In the genomic region with DNA sequence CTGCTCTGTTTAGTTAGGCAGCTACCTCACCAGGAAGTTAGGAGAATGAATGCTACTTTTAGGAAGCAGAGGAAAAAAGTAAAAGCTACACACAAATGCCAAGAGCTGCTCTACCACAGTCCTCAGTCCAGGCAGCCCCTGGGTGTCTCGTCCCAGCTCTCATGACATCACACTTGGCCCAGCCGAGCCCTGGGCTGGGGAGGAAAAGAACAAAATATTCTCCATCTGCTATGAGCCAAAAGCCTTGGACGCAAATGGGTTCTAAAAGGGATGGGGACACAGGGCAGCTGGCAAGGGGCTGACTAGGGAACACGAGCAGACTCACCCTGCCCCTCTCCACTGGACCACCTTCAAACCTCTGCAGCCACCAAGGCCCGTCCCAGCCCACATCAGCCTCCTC, we compare ENCODE assay signal across 11 cellular contexts. TPM values are rescaled to one million over a fixed set of nuclear protein-coding genes. Genes with fewer than 3 reads are reported as not detected.
DNase-seq lines count a peak whose midpoint lies in the region; ATAC-seq and TF ChIP-seq lines count a peak whose summit lies in the region.
"Had no signal": no experiment of that assay in that cellular context is flagged by ENCODE, and none has a peak within 500 bp of the region (broad histone marks: within the 10 kb centered on the region; RNA-seq: fewer than 3 reads in every experiment).

No MANE protein-coding gene starts in this region.

- H3K4me3 ChIP-seq in DOHH2 (ENCODE audit: low read length) (no peak overlapping the region), left lung (no peak overlapping the region), stomach (no peak overlapping the region), SK-N-SH (ENCODE audit: low read depth in 2 of 2, low read length in 1 of 2) (no peak overlapping the region)

- no peaks in the 10 kb centered on the region for H3K9me3 ChIP-seq in DOHH2 (ENCODE audit: control insufficient read depth, insufficient read depth, low read length)
- H3K9me3 ChIP-seq in left lung = no peaks in the 10 kb centered on the region
- H3K9me3 ChIP-seq in stomach = no peaks in the 10 kb centered on the region
- no peaks in the 10 kb centered on the region for H3K9me3 ChIP-seq in SK-N-SH

- ATAC-seq in left lung = peak; percentile 8
- ATAC-seq in GM21723 (IDR thresholded peaks at IDR 0.05; ENCODE audit: unreplicated experiment) = no peak
- ATAC-seq: naive thymus-derived CD8-positive, alpha-beta T cell; stimulated activated naive CD8-positive, alpha-beta T cell treated with anti-CD3 and anti-CD28 coated beads, Interleukin-15, amount 100 ng/mL, for 72 hours had no signal

- 60 to 81% (median 71%) methylated on average over 5 of the region's 5 CpGs for WGBS in stomach, 5 donors
- 63% methylated on average over 2 of the region's 5 CpGs for WGBS in SK-N-SH (ENCODE audit: low lambda C conversion rate)

- H3K27ac ChIP-seq in DOHH2 (ENCODE audit: low read depth, low read length) (no peak overlapping the region), cingulate gyrus (ENCODE audit: low read depth, low read length) (peak overlapping the region; percentile 86), left lung (peak overlapping the region in 1 of 2 donors; percentile 19), stomach (peak overlapping the region; percentile 18 to 79 (median 58)), SK-N-SH (ENCODE audit: low read depth in 2 of 2, low read length in 1 of 2) (no peak overlapping the region)
- H3K27ac ChIP-seq: VCaP had no signal

- TF ChIP-seq EP300 in stomach (IDR thresholded peaks at IDR 0.05) (no peak), SK-N-SH (IDR thresholded peaks at IDR 0.05; ENCODE audit: borderline replicate concordance in 1 of 2, low read depth in 1 of 2, low read length in 1 of 2) (no peak)

- no peaks in the 10 kb centered on the region for H4K20me1 ChIP-seq in DOHH2 (ENCODE audit: control insufficient read depth, insufficient read depth, low read depth, low read length)
- no peaks in the 10 kb centered on the region for H4K20me1 ChIP-seq in SK-N-SH (ENCODE audit: insufficient read depth)

- H3K4me1 ChIP-seq in DOHH2 (ENCODE audit: control insufficient read depth, low read length) (peaks cover 23% of the 10 kb centered on the region), left lung (peaks cover 17 to 22% of the 10 kb centered on the region in 2 donors), stomach (peaks cover 20 to 67% (median 54%) of the 10 kb centered on the region in 4 donors), SK-N-SH (ENCODE audit: control insufficient read depth in 1 of 2, insufficient read depth in 2 of 2, low read depth in 1 of 2, low read length in 1 of 2) (peaks cover 0 to 8% of the 10 kb centered on the region in 2 experiments; a peak in 1 of 4 replicates)

- H3K27me3 ChIP-seq in DOHH2 (ENCODE audit: control insufficient read depth, low read length) = no peaks in the 10 kb centered on the region
- H3K27me3 ChIP-seq in left lung = no peaks in the 10 kb centered on the region
- H3K27me3 ChIP-seq in stomach = no peaks in the 10 kb centered on the region
- H3K27me3 ChIP-seq in SK-N-SH (ENCODE audit: insufficient read depth) = no peaks in the 10 kb centered on the region

- TF ChIP-seq CTCF in DOHH2 (IDR thresholded peaks at IDR 0.05; ENCODE audit: low read depth, low read length, poor library complexity, severe bottlenecking) = no peak
- TF ChIP-seq CTCF in left lung (IDR thresholded peaks at IDR 0.05) = no peak
- TF ChIP-seq CTCF in stomach (IDR thresholded peaks at IDR 0.05) = no peak
- no peak for TF ChIP-seq CTCF in SK-N-SH (IDR thresholded peaks at IDR 0.05)

- H2AFZ ChIP-seq in SK-N-SH (ENCODE audit: low read depth) = no peak overlapping the region

- CTCF ChIA-PET in SK-N-SH (lab: Yijun Ruan, JAX) = no interaction called here

- no peaks in the 10 kb centered on the region for H3K79me2 ChIP-seq in DOHH2 (ENCODE audit: control insufficient read depth, low read length)
- H3K79me2 ChIP-seq in SK-N-SH (ENCODE audit: insufficient read depth) = peaks cover 36% of the 10 kb centered on the region; the same call in 1 of the 2 replicates

- intact Hi-C loops in left lung (cut with DNase I) (no loop called here), stomach (cut with DNase I; ENCODE audit: low total_unique reads) (no loop called here)

- H3F3A ChIP-seq in DOHH2 (ENCODE audit: control insufficient read depth, insufficient read depth) (no peaks in the 10 kb centered on the region), SK-N-SH (replicated peaks; ENCODE audit: insufficient read depth) (no peaks in the 10 kb centered on the region)

- H3K36me3 ChIP-seq in DOHH2 (ENCODE audit: control insufficient read depth, low read length) (no peaks in the 10 kb centered on the region), left lung (peaks cover 0 to 61% of the 10 kb centered on the region in 2 donors), stomach (peaks cover 31 to 49% (median 48%) of the 10 kb centered on the region in 4 donors), SK-N-SH (replicated peaks in 1 of 2; ENCODE audit: control insufficient read depth in 1 of 2, insufficient read depth in 2 of 2, low read length in 1 of 2) (peaks cover 0 to 6% of the 10 kb centered on the region in 2 experiments)

- H3K9me2 ChIP-seq in DOHH2 (replicated peaks; ENCODE audit: control insufficient read depth, low read length) (no peaks in the 10 kb centered on the region), SK-N-SH (no peaks in the 10 kb centered on the region)

- POLR2A ChIA-PET in SK-N-SH (lab: Yijun Ruan, JAX) = no interaction called here

- no peak overlapping the region for H3K9ac ChIP-seq in SK-N-SH

- no peak for TF ChIP-seq POLR2A in stomach (IDR thresholded peaks at IDR 0.05)

- H3K4me2 ChIP-seq in DOHH2 (ENCODE audit: low read length) (peak overlapping the region; percentile 18; the same call in 1 of the 2 replicates), SK-N-SH (no peak overlapping the region)

- DNase-seq in left lung = no peak
- DNase-seq in stomach = no peak
- no peak for DNase-seq in kidney tubule cell (ENCODE audit: low spot score)
- no peak for DNase-seq in NCI-H2227 (lab: John Stamatoyannopoulos, UW; ENCODE audit: unreplicated experiment)
- DNase-seq in SK-N-SH = no peak
- DNase-seq: naive thymus-derived CD8-positive, alpha-beta T cell; stimulated activated naive CD8-positive, alpha-beta T cell treated with anti-CD3 and anti-CD28 coated beads, Interleukin-15, amount 100 ng/mL, for 72 hours had no signal

- TF ChIP-seq RAD21 in SK-N-SH (IDR thresholded peaks at IDR 0.05; ENCODE audit: low read length) = no peak

TF ChIP-seq in SK-N-SH, 30 proteins besides CTCF, POLR2A, EP300 and RAD21:
- TF ChIP-seq NFIC (IDR thresholded peaks at IDR 0.05; ENCODE audit: borderline replicate concordance) (no peak), GABPA (IDR thresholded peaks at IDR 0.05; ENCODE audit: low read depth) (no peak), FOXJ3 (CRISPR knock-in tag; IDR thresholded peaks at IDR 0.05) (no peak), RFX5 (IDR thresholded peaks at IDR 0.05; ENCODE audit: low read length) (no peak), NRF1 (IDR thresholded peaks at IDR 0.05; ENCODE audit: low read depth, low read length) (no peak), GATA2 (CRISPR knock-in tag; IDR thresholded peaks at IDR 0.05) (no peak), MEF2A (IDR thresholded peaks at IDR 0.05; ENCODE audit: borderline replicate concordance, low read depth) (no peak), TEAD4 (IDR thresholded peaks at IDR 0.05; ENCODE audit: borderline replicate concordance, insufficient read depth) (no peak)
- TF ChIP-seq, protein P1, sequence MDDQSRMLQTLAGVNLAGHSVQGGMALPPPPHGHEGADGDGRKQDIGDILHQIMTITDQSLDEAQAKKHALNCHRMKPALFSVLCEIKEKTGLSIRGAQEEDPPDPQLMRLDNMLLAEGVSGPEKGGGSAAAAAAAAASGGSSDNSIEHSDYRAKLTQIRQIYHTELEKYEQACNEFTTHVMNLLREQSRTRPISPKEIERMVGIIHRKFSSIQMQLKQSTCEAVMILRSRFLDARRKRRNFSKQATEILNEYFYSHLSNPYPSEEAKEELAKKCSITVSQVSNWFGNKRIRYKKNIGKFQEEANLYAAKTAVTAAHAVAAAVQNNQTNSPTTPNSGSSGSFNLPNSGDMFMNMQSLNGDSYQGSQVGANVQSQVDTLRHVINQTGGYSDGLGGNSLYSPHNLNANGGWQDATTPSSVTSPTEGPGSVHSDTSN (IDR thresholded peaks at IDR 0.05) = no peak

RNA-seq across cellular contexts. Expression of gene TMEM184B, which starts 26.1 kb away (rescaled TPM):
- total RNA-seq in left lung (10 to 100 TPM; 84.5 to 98.3 TPM), stomach (100 to 1,000 TPM in 1 of 5 donors, 10 to 100 TPM in 4; 27.0 to 110 (median 75.9) TPM)
- polyA plus RNA-seq in stomach (10 to 100 TPM in 2 of 3 donors, 1 to 10 TPM in 1; 10.0 to 13.8 (median 10.8) TPM), SK-N-SH (2012; rRNA removed) (17.4 and 25.3 TPM in 2 replicates)
- polyA plus RNA-seq in SK-N-SH (2012; cell fraction: cytosol; rRNA removed) = 13.1 and 18.7 TPM in 2 replicates
- polyA plus RNA-seq in SK-N-SH (2012; cell fraction: nucleus; rRNA removed) = 42.9 and 45.0 TPM in 2 replicates

RNA-seq across cellular contexts. Expression of gene MAFF, which starts 44.9 kb away (rescaled TPM):
- 10 to 100 TPM; 12.1 to 17.1 TPM for total RNA-seq in left lung
- 100 to 1,000 TPM in 2 of 5 donors, 10 to 100 TPM in 1, 1 to 10 TPM in 1, under 1 TPM in 1; 0.58 to 130 (median 58.9) TPM for total RNA-seq in stomach
- polyA plus RNA-seq in stomach = 10 to 100 TPM; 16.0 to 65.7 (median 35.7) TPM
- polyA plus RNA-seq in SK-N-SH (2012; rRNA removed) = 7.9 and 8.2 TPM in 2 replicates
- 7.0 and 7.4 TPM in 2 replicates for polyA plus RNA-seq in SK-N-SH (2012; cell fraction: cytosol; rRNA removed)
- 9.6 and 10.1 TPM in 2 replicates for polyA plus RNA-seq in SK-N-SH (2012; cell fraction: nucleus; rRNA removed)

Comparison
In these comparisons a context has a peak if more than half of its experiments do, and no peak if none do; other contexts are left out.
1. H3K27ac ChIP-seq: peak in cingulate gyrus (single experiment) and stomach (5 of 5); none in DOHH2 (single experiment) and SK-N-SH (0 of 2).